10 cellular contexts compared by ENCODE assay signal in the genomic region with DNA sequence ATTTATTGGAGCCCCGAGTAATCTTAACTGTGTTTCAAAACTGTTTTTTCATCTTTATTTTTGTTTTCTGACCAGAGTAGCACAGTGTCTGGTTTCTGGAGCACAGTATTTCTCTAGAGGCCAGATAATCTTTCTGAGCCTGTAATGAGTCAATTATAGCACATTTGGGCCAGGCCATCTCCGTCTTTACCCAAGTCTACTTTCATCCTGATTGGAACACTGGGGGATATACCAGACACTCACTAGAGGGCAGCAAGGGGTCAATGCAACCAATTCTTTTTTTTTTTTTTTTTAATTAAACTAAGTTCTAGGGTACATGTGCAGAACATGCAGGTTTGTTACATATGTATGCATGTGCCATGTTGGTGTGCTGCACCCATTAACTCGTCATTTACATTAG.
DNase-seq lines count a peak whose midpoint lies in the region; ATAC-seq and TF ChIP-seq lines count a peak whose summit lies in the region.
"Had no signal": no experiment of that assay in that cellular context is flagged by ENCODE, and none has a peak within 500 bp of the region (broad histone marks: within the 10 kb centered on the region; RNA-seq: fewer than 3 reads in every experiment).

No MANE protein-coding gene starts in this region.

- no peaks in the 10 kb centered on the region for H3F3A ChIP-seq in MM.1S (ENCODE audit: insufficient read depth, low read length)

- no peaks in the 10 kb centered on the region for H3K36me3 Mint-ChIP-seq in endothelial cell (ENCODE audit: low read depth, unreplicated experiment)

- H3K27ac Mint-ChIP-seq in endothelial cell (ENCODE audit: unreplicated experiment): no peak overlapping the region

- H3K79me2 ChIP-seq in MM.1S (ENCODE audit: low read length): no peaks in the 10 kb centered on the region

- H3K27me3 ChIP-seq in MM.1S (replicated peaks; ENCODE audit: insufficient read depth, low read length): no peaks in the 10 kb centered on the region

- H3K4me3 ChIP-seq in MM.1S (ENCODE audit: low read length): no peak overlapping the region

- H4K20me1 ChIP-seq in MM.1S (ENCODE audit: insufficient read depth, low read length): no peaks in the 10 kb centered on the region

- peak; percentile 64 for ATAC-seq in GM18909 (IDR thresholded peaks at IDR 0.05; ENCODE audit: poor library complexity, unreplicated experiment)
- no peak for ATAC-seq in HG02970 (IDR thresholded peaks at IDR 0.05; ENCODE audit: low FRiP score, unreplicated experiment)
- ATAC-seq in HG03135 (IDR thresholded peaks at IDR 0.05; ENCODE audit: unreplicated experiment): no peak
- ATAC-seq in GM21360 (IDR thresholded peaks at IDR 0.05; ENCODE audit: unreplicated experiment): no peak

- no peak overlapping the region for H2AFZ ChIP-seq in MM.1S (ENCODE audit: low read length)

- no peak overlapping the region for H3K27ac ChIP-seq in MM.1S (ENCODE audit: low read length)
- H3K27ac ChIP-seq: HL-60 had no signal

- H3K4me2 ChIP-seq in MM.1S (ENCODE audit: low read depth, low read length): no peak overlapping the region

- H3K4me1 ChIP-seq in MM.1S (ENCODE audit: low read length): no peaks in the 10 kb centered on the region

- peaks cover 21% of the 10 kb centered on the region for H3K4me1 Mint-ChIP-seq in endothelial cell (ENCODE audit: unreplicated experiment)

- DNase-seq in MM.1S (no peak), endothelial cell (ENCODE audit: low spot score) (peak; percentile 30), renal cortical epithelial cell (ENCODE audit: low read depth) (peak; percentile 53), NCI-H128 (lab: John Stamatoyannopoulos, UW; ENCODE audit: unreplicated experiment) (no peak)
- DNase-seq: activated effector memory CD4-positive, alpha-beta T cell treated with Interleukin-2 at 50 U/mL for 16 hours had no signal

- H3K36me3 ChIP-seq in MM.1S (replicated peaks; ENCODE audit: insufficient read depth, low read length): no peaks in the 10 kb centered on the region

- TF ChIP-seq CTCF in MM.1S (IDR thresholded peaks at IDR 0.05; ENCODE audit: low read length) (peak; percentile 26), endothelial cell (IDR thresholded peaks at IDR 0.05; ENCODE audit: unreplicated experiment) (no peak)

- H3K9me2 ChIP-seq in MM.1S (replicated peaks; ENCODE audit: insufficient read depth, low read length): no peaks in the 10 kb centered on the region

- H3K9me3 Mint-ChIP-seq in endothelial cell (ENCODE audit: unreplicated experiment): no peaks in the 10 kb centered on the region

- no peak overlapping the region for H3K4me3 Mint-ChIP-seq in endothelial cell (ENCODE audit: unreplicated experiment)

- no peaks in the 10 kb centered on the region for H3K27me3 Mint-ChIP-seq in endothelial cell (ENCODE audit: unreplicated experiment)

- no peaks in the 10 kb centered on the region for H3K9me3 ChIP-seq in MM.1S (replicated peaks; ENCODE audit: insufficient read depth, low read length)

- H3K9ac ChIP-seq in MM.1S (ENCODE audit: low read length): no peak overlapping the region

Comparison
In these comparisons a context has a peak if more than half of its experiments do, and no peak if none do; other contexts are left out.
1. DNase-seq: peak in endothelial cell (single experiment) and renal cortical epithelial cell (single experiment); none in MM.1S (single experiment) and NCI-H128 (single experiment).